ENCODE assay signal across 37 cellular contexts in genomic region chr3:26627080-26627479, GRCh38. TPM values are rescaled to one million over a fixed set of nuclear protein-coding genes. Genes with fewer than 3 reads are reported as not detected.
"Had no signal": no experiment of that assay in that cellular context is flagged by ENCODE, and none has a peak within 500 bp of the region (broad histone marks: within the 10 kb centered on the region; RNA-seq: fewer than 3 reads in every experiment).

No MANE protein-coding gene starts in this region.

- H3K9me3 ChIP-seq: adrenal gland, breast epithelium had no signal

- H3K4me1 Mint-ChIP-seq: activated B cell treated with CpG ODN at 0.5 μM for 24 hours; activated CD4-positive, alpha-beta T cell treated with anti-CD3 and anti-CD28 coated beads, Interleukin-2, amount 10 ng/mL, durations not matched to agents 24 days and 14 days; activated T-helper 17 cell treated with anti-CD3 and anti-CD28 coated beads, Interleukin-2, amount 50 U/mL, for 72 hours had no signal

- H3K4me3 ChIP-seq: adrenal gland, breast epithelium had no signal

- H3K4me1 ChIP-seq: adrenal gland, breast epithelium had no signal

- H3K4me3 Mint-ChIP-seq: activated B cell treated with CpG ODN at 0.5 μM for 24 hours; activated CD4-positive, alpha-beta memory T cell treated with anti-CD3 and anti-CD28 coated beads for 36 hours; activated CD4-positive, alpha-beta T cell treated with anti-CD3 and anti-CD28 coated beads, Interleukin-2, amount 10 ng/mL, durations not matched to agents 24 days and 14 days; activated CD8-positive, alpha-beta T cell treated with anti-CD3 and anti-CD28 coated beads for 36 hours; activated naive CD4-positive, alpha-beta T cell treated with anti-CD3 and anti-CD28 coated beads for 36 hours; activated naive CD8-positive, alpha-beta T cell treated with anti-CD3 and anti-CD28 coated beads for 36 hours; activated T-cell treated with anti-CD3 and anti-CD28 coated beads, Interleukin-2, amount 50 U/mL, for 4 hours; activated T-cell treated with anti-CD3 and anti-CD28 coated beads, Interleukin-2, amount 50 U/mL, for 72 hours; activated T-helper 1 cell treated with anti-CD3 and anti-CD28 coated beads, Interleukin-12 subunit alpha, Interleukin-12 subunit beta, Interleukin-2, Interleukin-4 antibody, amounts not matched to agents 30 ng/mL and 10 ng/mL and 1 ng/mL, durations not matched to agents 14 hours and 24 hours and 36 hours; activated T-helper 17 cell treated with anti-CD3 and anti-CD28 coated beads, Interleukin-2, amount 50 U/mL, for 72 hours; T-helper 1 cell treated with Interleukin-12 subunit alpha and Interleukin-12 subunit beta and Interleukin-4 antibody, amounts not matched to agents 30 μg/mL and 1 μg/mL, for 36 hours; T-helper 2 cell treated with Interferon-gamma antibody and Interleukin-4, amounts not matched to agents 5 μg/mL and 100 μg/mL, for 36 hours had no signal

- H3K36me3 Mint-ChIP-seq: activated CD4-positive, alpha-beta memory T cell treated with anti-CD3 and anti-CD28 coated beads for 36 hours; activated naive CD8-positive, alpha-beta T cell treated with anti-CD3 and anti-CD28 coated beads for 36 hours had no signal

- H3K36me3 ChIP-seq: adrenal gland, brain microvascular endothelial cell, breast epithelium had no signal

- H3K27ac Mint-ChIP-seq: activated B cell treated with CpG ODN at 0.5 μM for 24 hours; activated CD4-positive, alpha-beta memory T cell treated with anti-CD3 and anti-CD28 coated beads for 36 hours; activated CD4-positive, alpha-beta T cell treated with anti-CD3 and anti-CD28 coated beads, Interleukin-2, amount 10 ng/mL, durations not matched to agents 24 days and 14 days; activated CD8-positive, alpha-beta T cell treated with anti-CD3 and anti-CD28 coated beads for 36 hours; activated naive CD4-positive, alpha-beta T cell treated with anti-CD3 and anti-CD28 coated beads for 36 hours; activated naive CD4-positive, alpha-beta T cell treated with anti-CD3 and anti-CD28 coated beads, Interleukin-2, amount 50 U/mL, for 72 hours; activated naive CD8-positive, alpha-beta T cell treated with anti-CD3 and anti-CD28 coated beads for 36 hours; activated T-cell treated with anti-CD3 and anti-CD28 coated beads, Interleukin-2, amount 50 U/mL, for 72 hours; activated T-helper 1 cell treated with anti-CD3 and anti-CD28 coated beads, Interleukin-12 subunit alpha, Interleukin-12 subunit beta, Interleukin-2, Interleukin-4 antibody, amounts not matched to agents 30 ng/mL and 10 ng/mL and 1 ng/mL, durations not matched to agents 14 hours and 24 hours and 36 hours; activated T-helper 17 cell treated with anti-CD3 and anti-CD28 coated beads, Interleukin-2, amount 50 U/mL, for 72 hours; T-helper 1 cell treated with Interleukin-12 subunit alpha and Interleukin-12 subunit beta and Interleukin-4 antibody, amounts not matched to agents 30 μg/mL and 1 μg/mL, for 36 hours; T-helper 2 cell treated with Interferon-gamma antibody and Interleukin-4, amounts not matched to agents 5 μg/mL and 100 μg/mL, for 36 hours had no signal

- H3K27ac ChIP-seq: adrenal gland, brain microvascular endothelial cell, breast epithelium, VCaP had no signal

- DNase-seq: activated B cell treated with CpG ODN at 0.5 μM for 24 hours; activated CD4-positive, alpha-beta memory T cell treated with anti-CD3 and anti-CD28 coated beads for 36 hours; activated CD4-positive, alpha-beta T cell treated with anti-CD3 and anti-CD28 coated beads for 4 hours; activated CD4-positive, alpha-beta T cell treated with anti-CD3 and anti-CD28 coated beads, Interleukin-2, amount 10 ng/mL, durations not matched to agents 24 days and 14 days; activated CD4-positive, alpha-beta T cell treated with anti-CD3 and anti-CD28 coated beads, Interleukin-2, amount 50 U/mL, for 1 hour; activated CD4-positive, alpha-beta T cell treated with anti-CD3 and anti-CD28 coated beads, Interleukin-2, amount 50 U/mL, for 4 hours; activated CD4-positive, CD25-positive, alpha-beta regulatory T cell treated with anti-CD3 and anti-CD28 coated beads, Interleukin-2, amount 50 U/mL, for 72 hours; activated CD8-positive, alpha-beta memory T cell treated with anti-CD3 and anti-CD28 coated beads, Interleukin-2, amount 50 U/mL, for 4 hours; activated CD8-positive, alpha-beta T cell treated with anti-CD3 and anti-CD28 coated beads for 36 hours; activated effector memory CD4-positive, alpha-beta T cell treated with anti-CD3 and anti-CD28 coated beads, Interleukin-2, amount 50 U/mL, for 16 hours; activated gamma-delta T cell treated with Interleukin-2 at 50 U/mL for 16 hours; activated naive CD4-positive, alpha-beta T cell; activated naive CD4-positive, alpha-beta T cell treated with anti-CD3 and anti-CD28 coated beads for 36 hours; activated naive CD4-positive, alpha-beta T cell treated with anti-CD3 and anti-CD28 coated beads, Interleukin-2, amount 50 U/mL, for 16 hours; activated naive CD8-positive, alpha-beta T cell treated with anti-CD3 and anti-CD28 coated beads for 36 hours; activated T-cell treated with anti-CD3 and anti-CD28 coated beads for 4 hours; activated T-cell treated with anti-CD3 and anti-CD28 coated beads, Interleukin-2, amount 50 U/mL, for 1 hour; activated T-cell treated with anti-CD3 and anti-CD28 coated beads, Interleukin-2, amount 50 U/mL, for 4 hours; activated T-cell treated with anti-CD3 and anti-CD28 coated beads, Interleukin-2, amount 50 U/mL, for 72 hours; adrenal gland; amniotic stem cell; aorta; brain microvascular endothelial cell; central memory CD4-positive, alpha-beta T cell; cerebellar nuclear complex; T-helper 1 cell; T-helper 2 cell; T-helper 9 cell had no signal

- H3K9me3 Mint-ChIP-seq: activated B cell treated with CpG ODN at 0.5 μM for 24 hours; activated CD4-positive, alpha-beta memory T cell treated with anti-CD3 and anti-CD28 coated beads for 36 hours; activated CD4-positive, alpha-beta T cell treated with anti-CD3 and anti-CD28 coated beads, Interleukin-2, amount 10 ng/mL, durations not matched to agents 24 days and 14 days; activated CD8-positive, alpha-beta T cell treated with anti-CD3 and anti-CD28 coated beads for 36 hours; activated naive CD4-positive, alpha-beta T cell treated with anti-CD3 and anti-CD28 coated beads for 36 hours; activated naive CD8-positive, alpha-beta T cell treated with anti-CD3 and anti-CD28 coated beads for 36 hours; activated T-cell treated with anti-CD3 and anti-CD28 coated beads, Interleukin-2, amount 50 U/mL, for 4 hours; activated T-helper 1 cell treated with anti-CD3 and anti-CD28 coated beads, Interleukin-12 subunit alpha, Interleukin-12 subunit beta, Interleukin-2, Interleukin-4 antibody, amounts not matched to agents 30 ng/mL and 10 ng/mL and 1 ng/mL, durations not matched to agents 14 hours and 24 hours and 36 hours; activated T-helper 17 cell treated with anti-CD3 and anti-CD28 coated beads, Interleukin-2, amount 50 U/mL, for 72 hours; T-helper 1 cell treated with Interleukin-12 subunit alpha and Interleukin-12 subunit beta and Interleukin-4 antibody, amounts not matched to agents 30 μg/mL and 1 μg/mL, for 36 hours; T-helper 2 cell treated with Interferon-gamma antibody and Interleukin-4, amounts not matched to agents 5 μg/mL and 100 μg/mL, for 36 hours had no signal

RNA-seq across cellular contexts. Expression of gene LRRC3B, which starts 4.5 kb away (rescaled TPM):
- total RNA-seq: activated B cell treated with CpG ODN at 0.5 μM for 24 hours; activated CD4-positive, alpha-beta memory T cell treated with anti-CD3 and anti-CD28 coated beads for 36 hours; activated CD4-positive, alpha-beta T cell treated with anti-CD3 and anti-CD28 coated beads, Interleukin-2, amount 10 ng/mL, durations not matched to agents 24 days and 14 days; activated CD8-positive, alpha-beta memory T cell treated with anti-CD3 and anti-CD28 coated beads for 36 hours; activated CD8-positive, alpha-beta T cell treated with anti-CD3 and anti-CD28 coated beads for 36 hours; activated naive CD4-positive, alpha-beta T cell treated with anti-CD3 and anti-CD28 coated beads for 36 hours; activated naive CD4-positive, alpha-beta T cell treated with anti-CD3 and anti-CD28 coated beads, Interleukin-2, amount 50 U/mL, for 72 hours; activated naive CD8-positive, alpha-beta T cell treated with anti-CD3 and anti-CD28 coated beads for 36 hours; activated T-cell treated with anti-CD3 and anti-CD28 coated beads, Interleukin-2, amount 50 U/mL, for 4 hours; activated T-cell treated with anti-CD3 and anti-CD28 coated beads, Interleukin-2, amount 50 U/mL, for 72 hours; activated T-helper 1 cell treated with anti-CD3 and anti-CD28 coated beads, Interleukin-12 subunit alpha, Interleukin-12 subunit beta, Interleukin-2, Interleukin-4 antibody, amounts not matched to agents 30 ng/mL and 10 ng/mL and 1 ng/mL, durations not matched to agents 14 hours and 24 hours and 36 hours; chondrocyte had no signal
- polyA plus RNA-seq: aorta had no signal
